In the genomic region with DNA sequence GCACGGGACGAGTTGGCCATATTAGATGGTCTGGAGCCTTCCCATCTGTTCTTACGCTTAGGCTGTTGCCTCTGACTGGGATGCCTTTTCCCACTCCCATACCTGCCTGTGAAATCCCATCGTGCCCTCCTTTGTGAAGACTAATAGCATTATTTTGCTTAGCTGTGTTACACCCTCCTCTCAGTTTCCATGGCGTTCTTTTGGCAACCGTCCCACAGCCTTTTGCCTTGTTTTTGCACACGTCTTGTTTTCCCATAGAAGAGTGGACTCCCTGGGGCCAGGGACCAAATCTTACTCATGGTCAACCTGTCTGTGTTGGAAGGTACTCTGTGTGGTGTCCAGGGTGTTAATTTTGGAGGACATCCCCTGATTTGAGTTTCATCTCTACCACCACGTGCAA, we compare ENCODE assay signal across 12 cellular contexts.
"Had no signal": no experiment of that assay in that cellular context is flagged by ENCODE, and none has a peak within 500 bp of the region (broad histone marks: within the 10 kb centered on the region; RNA-seq: fewer than 3 reads in every experiment).

No MANE protein-coding gene starts in this region.

- H3K27ac Mint-ChIP-seq: activated CD4-positive, alpha-beta memory T cell treated with anti-CD3 and anti-CD28 coated beads, Interleukin-2, amount 10 ng/mL, durations not matched to agents 7 days and 5 days; activated naive CD4-positive, alpha-beta T cell treated with anti-CD3 and anti-CD28 coated beads, Interleukin-2, amount 10 ng/mL, durations not matched to agents 7 days and 5 days; activated T-cell treated with anti-CD3 and anti-CD28 coated beads, Interleukin-2, amount 50 U/mL, for 24 hours; WTC11 had no signal

- DNase-seq: activated CD4-positive, alpha-beta memory T cell treated with anti-CD3 and anti-CD28 coated beads, Interleukin-2, amount 10 ng/mL, durations not matched to agents 7 days and 5 days; activated CD4-positive, alpha-beta T cell treated with anti-CD3 and anti-CD28 coated beads for 4 hours; activated naive CD4-positive, alpha-beta T cell treated with anti-CD3 and anti-CD28 coated beads, Interleukin-2, amount 10 ng/mL, durations not matched to agents 7 days and 5 days; activated T-cell treated with anti-CD3 and anti-CD28 coated beads, Interleukin-2, amount 50 U/mL, for 24 hours; foreskin melanocyte; lower lobe of right lung; right cardiac atrium; stimulated activated CD4-positive, alpha-beta T cell treated with anti-CD3 and anti-CD28 coated beads, Interleukin-15, amount 100 ng/mL, for 24 hours; stimulated activated CD4-positive, alpha-beta T cell treated with anti-CD3 and anti-CD28 coated beads, Interleukin-4, amount 100 ng/mL, for 24 hours; stimulated activated naive CD4-positive, alpha-beta T cell; substantia nigra had no signal

- H3K27me3 Mint-ChIP-seq: activated CD4-positive, alpha-beta memory T cell treated with anti-CD3 and anti-CD28 coated beads, Interleukin-2, amount 10 ng/mL, durations not matched to agents 7 days and 5 days; activated T-cell treated with anti-CD3 and anti-CD28 coated beads, Interleukin-2, amount 50 U/mL, for 24 hours had no signal

- H3K9me3 Mint-ChIP-seq: activated CD4-positive, alpha-beta memory T cell treated with anti-CD3 and anti-CD28 coated beads, Interleukin-2, amount 10 ng/mL, durations not matched to agents 7 days and 5 days; activated naive CD4-positive, alpha-beta T cell treated with anti-CD3 and anti-CD28 coated beads, Interleukin-2, amount 10 ng/mL, durations not matched to agents 7 days and 5 days; activated T-cell treated with anti-CD3 and anti-CD28 coated beads, Interleukin-2, amount 50 U/mL, for 24 hours; WTC11 had no signal

- H3K4me3 Mint-ChIP-seq: activated CD4-positive, alpha-beta memory T cell treated with anti-CD3 and anti-CD28 coated beads, Interleukin-2, amount 10 ng/mL, durations not matched to agents 7 days and 5 days; activated naive CD4-positive, alpha-beta T cell treated with anti-CD3 and anti-CD28 coated beads, Interleukin-2, amount 10 ng/mL, durations not matched to agents 7 days and 5 days; activated T-cell treated with anti-CD3 and anti-CD28 coated beads, Interleukin-2, amount 50 U/mL, for 24 hours; WTC11 had no signal

- H3K4me1 Mint-ChIP-seq: activated CD4-positive, alpha-beta memory T cell treated with anti-CD3 and anti-CD28 coated beads, Interleukin-2, amount 10 ng/mL, durations not matched to agents 7 days and 5 days had no signal

- ATAC-seq: lower lobe of right lung, right cardiac atrium, WTC11 had no signal
